13 cellular contexts compared by ENCODE assay signal in the genomic region with DNA sequence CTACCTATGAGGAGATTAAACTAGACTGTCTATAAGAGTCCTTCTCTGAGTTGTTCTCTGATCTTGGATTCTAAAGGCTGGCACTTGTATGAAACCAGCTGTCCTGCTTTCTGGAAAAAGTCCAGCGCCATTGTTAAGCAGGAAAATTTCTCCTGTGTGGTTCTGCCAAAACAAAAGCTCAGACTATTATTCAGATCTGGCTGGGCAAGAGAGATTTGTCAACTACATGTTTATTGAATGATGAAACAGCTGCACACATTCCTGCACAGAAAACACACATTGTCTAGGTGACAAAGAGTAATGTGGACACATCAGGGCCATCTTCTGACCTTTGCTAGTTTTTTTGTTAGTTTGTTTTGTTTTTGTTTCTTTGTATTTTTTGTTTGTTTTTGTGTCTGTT. TPM values are rescaled to one million over a fixed set of nuclear protein-coding genes. Genes with fewer than 3 reads are reported as not detected.
DNase-seq lines count a peak whose midpoint lies in the region; TF ChIP-seq lines count a peak whose summit lies in the region.
"Had no signal": no experiment of that assay in that cellular context is flagged by ENCODE, and none has a peak within 500 bp of the region (broad histone marks: within the 10 kb centered on the region; RNA-seq: fewer than 3 reads in every experiment).

No MANE protein-coding gene starts in this region.

- no peak overlapping the region for H3K4me3 ChIP-seq in SJCRH30
- H3K4me3 ChIP-seq in foreskin fibroblast (ENCODE audit: low read depth in 1 of 2, low read length in 2 of 2), result no peak overlapping the region
- no peak overlapping the region for H3K4me3 ChIP-seq in skeletal muscle satellite cell (ENCODE audit: low read length)
- H3K4me3 ChIP-seq in WERI-Rb-1 (ENCODE audit: low read depth, low read length), result no peak overlapping the region
- H3K4me3 ChIP-seq: colonic mucosa, upper lobe of left lung had no signal

- H3K4me1 ChIP-seq in SJCRH30 (peaks cover 9% of the 10 kb centered on the region; the same call in 1 of the 2 replicates), skeletal muscle satellite cell (ENCODE audit: control insufficient read depth, insufficient read depth, low read length) (peaks cover 12% of the 10 kb centered on the region)
- H3K4me1 ChIP-seq: colonic mucosa had no signal

- DNase-seq in NCI-H2081 (lab: John Stamatoyannopoulos, UW) (peak; percentile 7 to 33), NCI-H2081 treated with DMSO at 0.1 percent for 48 hours (lab: John Stamatoyannopoulos, UW) (no peak), SJCRH30 (peak; percentile 38 to 56), foreskin fibroblast (peak; percentile 39 to 70), WERI-Rb-1 (no peak), germinal center (ENCODE audit: low spot score) (no peak)
- no peak for DNase-seq in stimulated activated CD4-positive, alpha-beta T cell treated with anti-CD3 and anti-CD28 coated beads, Interleukin-1b, Interleukin-23, amount 100 ng/mL, for 48 hours
- DNase-seq: colonic mucosa; KBM-7; NK-92 treated with Interleukin-12 subunit alpha and Interleukin-12 subunit beta, amount 100 ng/mL, for 24 hours; upper lobe of left lung had no signal

- H3K9me3 ChIP-seq in SJCRH30 (replicated peaks) (no peaks in the 10 kb centered on the region), skeletal muscle satellite cell (replicated peaks; ENCODE audit: low read length) (no peaks in the 10 kb centered on the region), WERI-Rb-1 (ENCODE audit: severe bottlenecking) (no peaks in the 10 kb centered on the region)
- H3K9me3 ChIP-seq: colonic mucosa, upper lobe of left lung had no signal

- H3K27me3 ChIP-seq in SJCRH30 (no peaks in the 10 kb centered on the region; the same call in 1 of the 2 replicates), skeletal muscle satellite cell (ENCODE audit: control insufficient read depth, insufficient read depth, low read length) (no peaks in the 10 kb centered on the region), WERI-Rb-1 (ENCODE audit: insufficient read depth, low read depth, severe bottlenecking) (no peaks in the 10 kb centered on the region)
- H3K27me3 ChIP-seq: colonic mucosa, upper lobe of left lung had no signal

- no peaks in the 10 kb centered on the region for H3K36me3 ChIP-seq in SJCRH30
- H3K36me3 ChIP-seq in skeletal muscle satellite cell (ENCODE audit: insufficient read depth, low read length), result no peaks in the 10 kb centered on the region
- no peaks in the 10 kb centered on the region for H3K36me3 ChIP-seq in WERI-Rb-1
- H3K36me3 ChIP-seq: colonic mucosa, upper lobe of left lung had no signal

- peak overlapping the region; percentile 14 for H3K9ac ChIP-seq in skeletal muscle satellite cell (ENCODE audit: low read depth, low read length)

- TF ChIP-seq CTCF in foreskin fibroblast (IDR thresholded peaks at IDR 0.05; ENCODE audit: low read depth, low read length) (no peak), WERI-Rb-1 (IDR thresholded peaks at IDR 0.05; ENCODE audit: low read depth, low read length) (no peak)

- no peak overlapping the region for H3K4me2 ChIP-seq in skeletal muscle satellite cell (ENCODE audit: low read length)

- H3K27ac ChIP-seq in SJCRH30 (no peak overlapping the region), WERI-Rb-1 (no peak overlapping the region)
- H3K27ac ChIP-seq: colonic mucosa, upper lobe of left lung had no signal

RNA-seq across cellular contexts. Expression of a gene that starts 29.9 kb away (rescaled TPM):
- not detected in 2 replicates for total RNA-seq in SJCRH30 (2014; rRNA removed; shearing (Covaris generic))
- total RNA-seq in skeletal muscle satellite cell (2012; rRNA removed), result 10.0 and 13.9 TPM in 2 replicates
- total RNA-seq: activated T-helper 2 cell treated with anti-CD3 and anti-CD28 coated beads, Interferon-gamma antibody, Interleukin-2, Interleukin-4, amounts not matched to agents 10 μg/mL and 5 μg/mL and 100 μg/mL, durations not matched to agents 14 hours and 24 hours and 36 hours had no signal

Comparison
In these comparisons a context has a peak if more than half of its experiments do, and no peak if none do; other contexts are left out.
1. DNase-seq: peak in NCI-H2081 (2 of 2), SJCRH30 (2 of 2) and foreskin fibroblast (2 of 2); none in NCI-H2081 treated with DMSO at 0.1 percent for 48 hours (single experiment), WERI-Rb-1 (single experiment), stimulated activated CD4-positive, alpha-beta T cell treated with anti-CD3 and anti-CD28 coated beads, Interleukin-1b, Interleukin-23, amount 100 ng/mL, for 48 hours (single experiment) and germinal center (single experiment).